8 cellular contexts compared by ENCODE assay signal in genomic region chr10:6944450-6944849, GRCh38.
"Had no signal": no experiment of that assay in that cellular context is flagged by ENCODE, and none has a peak within 500 bp of the region (broad histone marks: within the 10 kb centered on the region; RNA-seq: fewer than 3 reads in every experiment).

No MANE protein-coding gene starts in this region.

- H3K4me3 ChIP-seq: GM12878 had no signal

- ATAC-seq: GM12878 had no signal

- FAIRE-seq: G401.6, GM12878, GM12891, GM12892, GM18507, GM19239 had no signal

- DNase-seq: GDM1, GF-D8 had no signal
